20 cellular contexts compared by ENCODE assay signal in the genomic region with DNA sequence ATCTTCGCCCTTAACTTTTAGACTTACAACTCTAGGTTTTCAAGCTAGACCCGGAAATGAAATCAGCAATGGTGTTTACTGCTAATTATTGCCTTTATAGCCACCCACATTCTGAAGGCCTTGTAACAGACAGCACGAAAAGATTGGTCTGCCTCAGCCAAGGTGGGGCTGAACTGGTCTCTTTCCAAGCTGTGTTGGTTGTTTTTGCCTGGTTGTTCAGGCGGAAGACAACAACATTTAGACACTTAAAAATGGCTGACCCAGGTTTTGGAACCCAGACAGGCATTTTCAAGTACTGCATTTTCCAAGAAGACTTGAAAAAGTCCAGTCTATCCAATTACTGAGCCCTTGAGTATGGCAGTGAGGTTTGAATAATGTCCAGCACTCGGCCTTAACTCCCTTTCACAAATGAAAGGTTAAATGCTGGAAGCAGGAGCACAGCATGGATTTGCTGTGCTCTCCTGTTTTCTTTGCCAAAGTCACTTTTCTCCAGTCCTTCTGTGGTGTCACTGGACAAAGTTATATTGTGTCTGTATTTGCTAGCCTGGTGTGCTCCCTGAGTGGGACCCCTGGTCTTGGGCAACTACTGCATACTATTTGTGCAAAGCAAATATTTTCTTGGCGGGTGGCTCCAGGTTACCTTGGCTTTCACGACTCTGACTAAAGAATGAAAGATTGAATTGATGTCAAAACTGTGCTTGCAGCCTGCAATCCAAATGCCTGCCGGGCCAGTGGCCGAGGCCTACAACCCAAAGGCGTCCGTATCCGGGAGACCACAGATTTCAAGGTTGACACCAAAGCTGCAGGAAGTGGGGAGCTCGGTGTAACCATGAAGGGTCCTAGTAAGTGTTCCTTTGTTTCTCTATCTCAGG.
A peak's percentile ranks its signal among the peaks of the same experiment; 100 is the strongest.
DNase-seq lines count a peak whose midpoint lies in the region; ATAC-seq, FAIRE-seq and TF ChIP-seq lines count a peak whose summit lies in the region.
"Had no signal": no experiment of that assay in that cellular context is flagged by ENCODE, and none has a peak within 500 bp of the region (broad histone marks: within the 10 kb centered on the region; RNA-seq: fewer than 3 reads in every experiment).

No MANE protein-coding gene starts in this region.

- intact Hi-C loops in CD4-positive, alpha-beta memory T cell (cut with micrococcal nuclease): no loop called here

- TF ChIP-seq POLR2A in upper lobe of left lung (IDR thresholded peaks at IDR 0.05) (no peak), GM12891 (IDR thresholded peaks at IDR 0.05; ENCODE audit: low read depth, low read length) (no peak)

- H3K27ac Mint-ChIP-seq in activated naive CD8-positive, alpha-beta T cell treated with anti-CD3 and anti-CD28 coated beads, Interleukin-2, amount 10 ng/mL, durations not matched to agents 7 days and 5 days: no peak overlapping the region
- peak overlapping the region; percentile 12 for H3K27ac Mint-ChIP-seq in osteocyte (ENCODE audit: unreplicated experiment)
- H3K27ac Mint-ChIP-seq in CD4-positive, alpha-beta memory T cell: peak overlapping the region in 1 of 7 donors; percentile 22
- H3K27ac Mint-ChIP-seq: activated CD4-positive, alpha-beta T cell treated with anti-CD3 and anti-CD28 coated beads for 36 hours; stimulated activated naive B cell treated with anti-CD40 and anti-IgM and Interleukin-4, amounts not matched to agents 10 μg/mL and 1 μg/mL and 100 μg/mL, for 72 hours had no signal

- peak; percentile 47 for DNase-seq in activated naive CD8-positive, alpha-beta T cell treated with anti-CD3 and anti-CD28 coated beads, Interleukin-2, amount 10 ng/mL, durations not matched to agents 7 days and 5 days
- DNase-seq in hepatocyte (ENCODE audit: low spot score) (peak; percentile 28), osteocyte (ENCODE audit: extremely low spot score, unreplicated experiment) (no peak), upper lobe of left lung (no peak), GM12891 (ENCODE audit: insufficient read length, low spot score) (no peak)
- DNase-seq in CD4-positive, alpha-beta memory T cell: no peak
- no peak for DNase-seq in stimulated activated CD8-positive, alpha-beta memory T cell treated with anti-CD3 and anti-CD28 coated beads, Interleukin-4, amount 100 ng/mL, for 48 hours
- DNase-seq: activated CD4-positive, alpha-beta T cell treated with anti-CD3 and anti-CD28 coated beads for 36 hours; CD4-positive, CD25-positive, alpha-beta regulatory T cell; GF-D8; heart left ventricle; left ventricle myocardium inferior; NCI-H1417; NCI-H524 treated with DMSO at 0.1 percent for 48 hours; Peyer's patch; psoas muscle; stimulated activated CD4-positive, alpha-beta T cell treated with anti-CD3 and anti-CD28 coated beads, Interleukin-4, amount 100 ng/mL, for 4 hours; stimulated activated naive B cell treated with anti-CD40 and anti-IgM and Interleukin-4, amounts not matched to agents 10 μg/mL and 1 μg/mL and 100 μg/mL, for 72 hours had no signal

- H3K4me1 Mint-ChIP-seq in activated naive CD8-positive, alpha-beta T cell treated with anti-CD3 and anti-CD28 coated beads, Interleukin-2, amount 10 ng/mL, durations not matched to agents 7 days and 5 days: peaks cover 12% of the 10 kb centered on the region
- no peaks in the 10 kb centered on the region for H3K4me1 Mint-ChIP-seq in osteocyte (ENCODE audit: unreplicated experiment)
- no peaks in the 10 kb centered on the region for H3K4me1 Mint-ChIP-seq in CD4-positive, alpha-beta memory T cell
- H3K4me1 Mint-ChIP-seq: stimulated activated naive B cell treated with anti-CD40 and anti-IgM and Interleukin-4, amounts not matched to agents 10 μg/mL and 1 μg/mL and 100 μg/mL, for 72 hours had no signal

- TF ChIP-seq EP300 in upper lobe of left lung (IDR thresholded peaks at IDR 0.05): no peak

- H4K20me1 ChIP-seq in hepatocyte (ENCODE audit: insufficient read depth, poor library complexity, severe bottlenecking): no peaks in the 10 kb centered on the region

- peak overlapping the region; percentile 85 for H3K27ac ChIP-seq in hepatocyte
- peak overlapping the region; percentile 2 to 50 (median 26) for H3K27ac ChIP-seq in upper lobe of left lung
- no peak overlapping the region for H3K27ac ChIP-seq in CD4-positive, alpha-beta memory T cell (ENCODE audit: low read depth, low read length)
- H3K27ac ChIP-seq: left ventricle myocardium inferior, psoas muscle had no signal

- no peaks in the 10 kb centered on the region for H3K9me3 Mint-ChIP-seq in activated naive CD8-positive, alpha-beta T cell treated with anti-CD3 and anti-CD28 coated beads, Interleukin-2, amount 10 ng/mL, durations not matched to agents 7 days and 5 days
- H3K9me3 Mint-ChIP-seq in osteocyte (ENCODE audit: unreplicated experiment): no peaks in the 10 kb centered on the region
- no peaks in the 10 kb centered on the region for H3K9me3 Mint-ChIP-seq in CD4-positive, alpha-beta memory T cell
- H3K9me3 Mint-ChIP-seq: CD4-positive, CD25-positive, alpha-beta regulatory T cell; stimulated activated naive B cell treated with anti-CD40 and anti-IgM and Interleukin-4, amounts not matched to agents 10 μg/mL and 1 μg/mL and 100 μg/mL, for 72 hours had no signal

- no peak for FAIRE-seq in GM12891 (lab: Jason Lieb, UNC)
- FAIRE-seq: GM18507, K562 had no signal

- ATAC-seq in activated naive CD8-positive, alpha-beta T cell treated with anti-CD3 and anti-CD28 coated beads, Interleukin-2, amount 10 ng/mL, durations not matched to agents 7 days and 5 days (ENCODE audit: low read depth): peak; percentile 60
- ATAC-seq in upper lobe of left lung (ENCODE audit: low FRiP score in 2 of 2): peak in 1 of 2 donors; percentile 61
- ATAC-seq: activated CD4-positive, alpha-beta T cell treated with anti-CD3 and anti-CD28 coated beads for 36 hours; heart left ventricle; K562; psoas muscle; stimulated activated naive B cell treated with anti-CD40 and anti-IgM and Interleukin-4, amounts not matched to agents 10 μg/mL and 1 μg/mL and 100 μg/mL, for 72 hours had no signal

- H3K9me3 ChIP-seq in hepatocyte (ENCODE audit: low read depth) (no peaks in the 10 kb centered on the region), upper lobe of left lung (no peaks in the 10 kb centered on the region)
- H3K9me3 ChIP-seq in CD4-positive, alpha-beta memory T cell (ENCODE audit: control insufficient read depth in 1 of 2, low read length in 2 of 2): no peaks in the 10 kb centered on the region
- H3K9me3 ChIP-seq: heart left ventricle, left ventricle myocardium inferior, Peyer's patch, psoas muscle had no signal

- no peak overlapping the region for H3K4me2 ChIP-seq in hepatocyte

- no peak for TF ChIP-seq CTCF in hepatocyte (IDR thresholded peaks at IDR 0.05; ENCODE audit: poor library complexity)
- no peak for TF ChIP-seq CTCF in osteocyte (IDR thresholded peaks at IDR 0.05)
- TF ChIP-seq CTCF in upper lobe of left lung (IDR thresholded peaks at IDR 0.05): no peak

- H3K4me3 ChIP-seq in hepatocyte: no peak overlapping the region
- no peak overlapping the region for H3K4me3 ChIP-seq in upper lobe of left lung
- H3K4me3 ChIP-seq in CD4-positive, alpha-beta memory T cell (ENCODE audit: low read length in 2 of 2): no peak overlapping the region
- H3K4me3 ChIP-seq: heart left ventricle, K562, left ventricle myocardium inferior, Peyer's patch, psoas muscle had no signal

- POLR2A ChIA-PET in activated naive CD8-positive, alpha-beta T cell treated with anti-CD3 and anti-CD28 coated beads, Interleukin-2, amount 10 ng/mL, durations not matched to agents 7 days and 5 days (lab: Charles Lee): interaction anchor here (1.2 kb wide), 1 partner anchor 16 kb away, joined by 3 read pairs; no protein-coding TSS in a partner anchor
- POLR2A ChIA-PET in CD4-positive, alpha-beta memory T cell (lab: Charles Lee; ENCODE audit: partially characterized antibody): no interaction called here

- H2AFZ ChIP-seq in hepatocyte: no peak overlapping the region

- no peaks in the 10 kb centered on the region for H3K9me2 ChIP-seq in hepatocyte (replicated peaks; ENCODE audit: insufficient read depth)

- peaks cover 15% of the 10 kb centered on the region for H3K36me3 Mint-ChIP-seq in activated naive CD8-positive, alpha-beta T cell treated with anti-CD3 and anti-CD28 coated beads, Interleukin-2, amount 10 ng/mL, durations not matched to agents 7 days and 5 days
- H3K36me3 Mint-ChIP-seq in osteocyte (ENCODE audit: unreplicated experiment): peaks cover 44% of the 10 kb centered on the region
- H3K36me3 Mint-ChIP-seq in CD4-positive, alpha-beta memory T cell: peaks cover 70 to 77% of the 10 kb centered on the region in 2 donors

- H3K27me3 Mint-ChIP-seq in activated naive CD8-positive, alpha-beta T cell treated with anti-CD3 and anti-CD28 coated beads, Interleukin-2, amount 10 ng/mL, durations not matched to agents 7 days and 5 days: no peaks in the 10 kb centered on the region
- H3K27me3 Mint-ChIP-seq in osteocyte (ENCODE audit: unreplicated experiment): no peaks in the 10 kb centered on the region
- H3K27me3 Mint-ChIP-seq in CD4-positive, alpha-beta memory T cell: no peaks in the 10 kb centered on the region
- H3K27me3 Mint-ChIP-seq: activated CD4-positive, alpha-beta T cell treated with anti-CD3 and anti-CD28 coated beads for 36 hours; CD4-positive, CD25-positive, alpha-beta regulatory T cell; stimulated activated naive B cell treated with anti-CD40 and anti-IgM and Interleukin-4, amounts not matched to agents 10 μg/mL and 1 μg/mL and 100 μg/mL, for 72 hours had no signal

- CTCF ChIA-PET in CD4-positive, alpha-beta memory T cell (lab: Charles Lee; ENCODE audit: partially characterized antibody): interaction anchor here (1.6 kb wide), 1 partner anchor 75 kb away, joined by 4 read pairs; no protein-coding TSS in a partner anchor

- H3K27me3 ChIP-seq in hepatocyte (no peaks in the 10 kb centered on the region), upper lobe of left lung (no peaks in the 10 kb centered on the region)
- H3K27me3 ChIP-seq in CD4-positive, alpha-beta memory T cell (ENCODE audit: insufficient read depth, low read length): no peaks in the 10 kb centered on the region
- H3K27me3 ChIP-seq: heart left ventricle, Peyer's patch had no signal

- H3K4me3 Mint-ChIP-seq in activated naive CD8-positive, alpha-beta T cell treated with anti-CD3 and anti-CD28 coated beads, Interleukin-2, amount 10 ng/mL, durations not matched to agents 7 days and 5 days: peak overlapping the region; percentile 44
- no peak overlapping the region for H3K4me3 Mint-ChIP-seq in osteocyte (ENCODE audit: unreplicated experiment)
- H3K4me3 Mint-ChIP-seq in CD4-positive, alpha-beta memory T cell: no peak overlapping the region
- H3K4me3 Mint-ChIP-seq: activated CD4-positive, alpha-beta T cell treated with anti-CD3 and anti-CD28 coated beads for 36 hours; CD4-positive, CD25-positive, alpha-beta regulatory T cell; stimulated activated naive B cell treated with anti-CD40 and anti-IgM and Interleukin-4, amounts not matched to agents 10 μg/mL and 1 μg/mL and 100 μg/mL, for 72 hours had no signal

- 73% methylated on average over 13 of the region's 13 CpGs for WGBS in hepatocyte (ENCODE audit: low lambda C conversion rate, missing lambda C conversion rate)
- 71 to 90% methylated on average over 13 of the region's 13 CpGs for WGBS in upper lobe of left lung, 2 donors

- peaks cover 16% of the 10 kb centered on the region for H3K79me2 ChIP-seq in hepatocyte

- no peaks in the 10 kb centered on the region for H3K36me3 ChIP-seq in hepatocyte (replicated peaks; ENCODE audit: insufficient read depth, low read depth)
- peaks cover 1 to 97% (median 34%) of the 10 kb centered on the region in 4 donors for H3K36me3 ChIP-seq in upper lobe of left lung
- peaks cover 3% of the 10 kb centered on the region for H3K36me3 ChIP-seq in CD4-positive, alpha-beta memory T cell (ENCODE audit: insufficient read depth, low read length)

- peaks cover 36% of the 10 kb centered on the region for H3K4me1 ChIP-seq in hepatocyte (ENCODE audit: insufficient read depth)
- H3K4me1 ChIP-seq in upper lobe of left lung: peaks cover 0 to 21% (median 5%) of the 10 kb centered on the region in 4 donors
- no peaks in the 10 kb centered on the region for H3K4me1 ChIP-seq in CD4-positive, alpha-beta memory T cell (ENCODE audit: insufficient read depth, low read length)
- H3K4me1 ChIP-seq: Peyer's patch, psoas muscle had no signal

Comparison
In these comparisons a context has a peak if more than half of its experiments do, and no peak if none do; other contexts are left out.
1. DNase-seq: peak in activated naive CD8-positive, alpha-beta T cell treated with anti-CD3 and anti-CD28 coated beads, Interleukin-2, amount 10 ng/mL, durations not matched to agents 7 days and 5 days (single experiment) and hepatocyte (single experiment); none in osteocyte (single experiment), upper lobe of left lung (0 of 2), GM12891 (single experiment), CD4-positive, alpha-beta memory T cell (0 of 5) and stimulated activated CD8-positive, alpha-beta memory T cell treated with anti-CD3 and anti-CD28 coated beads, Interleukin-4, amount 100 ng/mL, for 48 hours (single experiment).